ENCODE assay signal across 8 cellular contexts in genomic region chr13:50911937-50912624, GRCh38. TPM values are rescaled to one million over a fixed set of nuclear protein-coding genes. Genes with fewer than 3 reads are reported as not detected.
DNase-seq lines count a peak whose midpoint lies in the region; ATAC-seq and TF ChIP-seq lines count a peak whose summit lies in the region.

No MANE protein-coding gene starts in this region.

- H2BK5ac ChIP-seq in IMR-90 (ENCODE audit: low read depth, low read length, poor library complexity, severe bottlenecking): no peak overlapping the region

- H4K8ac ChIP-seq in IMR-90 (ENCODE audit: low read depth in 2 of 2, low read length in 2 of 2): no peak overlapping the region

- dilution Hi-C loops in IMR-90 (cut with HindIII; ENCODE audit: low sequenced_read_pairs, unreplicated experiment): no loop called here

- H2BK15ac ChIP-seq in IMR-90 (ENCODE audit: low read depth, low read length): no peak overlapping the region

- CTCF ChIA-PET in IMR-90 (lab: Yijun Ruan, JAX): interaction anchor here (0.6 to 1.5 kb wide), 25 partner anchors 8 to 1717 kb away, joined by 3 to 8 read pairs (median 3); no protein-coding TSS in a partner anchor

- no peaks in the 10 kb centered on the region for H3K9me3 ChIP-seq in IMR-90 (ENCODE audit: control insufficient read depth, insufficient read depth, low read length)
- no peaks in the 10 kb centered on the region for H3K9me3 ChIP-seq in OCI-LY1 (ENCODE audit: low read length)

- no peaks in the 10 kb centered on the region for H3K36me3 ChIP-seq in IMR-90 (ENCODE audit: control insufficient read depth, insufficient read depth, low read length)
- H3K36me3 ChIP-seq in OCI-LY1 (ENCODE audit: insufficient read depth, low read length): 0 out of 2 replicates have a peak, but pooled peaks cover 4% of the 10 kb centered on the region

- 0% methylated on average over 2 of the region's 4 CpGs; no CpG with 5 or more reads in 1 of the 2 experiments for WGBS in IMR-90 (ENCODE audit: extremely low coverage in 2 of 2, insufficient read length in 1 of 2), 2 experiments

- H3F3A ChIP-seq in OCI-LY1 (ENCODE audit: insufficient read depth, low read length): peaks cover 2% of the 10 kb centered on the region; the same call in 1 of the 2 replicates

- H3K4me3 ChIP-seq in IMR-90 (ENCODE audit: insufficient read depth, low read depth, low read length) (no peak overlapping the region), OCI-LY1 (ENCODE audit: low read depth, low read length, poor library complexity, severe bottlenecking) (peak overlapping the region; percentile 86), epithelial cell of proximal tubule (ENCODE audit: low read depth, low read length) (no peak overlapping the region)

- no peak overlapping the region for H3K9ac ChIP-seq in IMR-90 (ENCODE audit: low read depth, low read length)
- peak overlapping the region; percentile 96 for H3K9ac ChIP-seq in OCI-LY1 (ENCODE audit: low read length)

- H3K23ac ChIP-seq in IMR-90 (ENCODE audit: low read depth, low read length): no peak overlapping the region

- no peak overlapping the region for H3K27ac ChIP-seq in IMR-90 (ENCODE audit: insufficient read depth, low read length)
- peak overlapping the region; percentile 96 for H3K27ac ChIP-seq in OCI-LY1 (ENCODE audit: low read depth, low read length, poor library complexity, severe bottlenecking)

- H2BK120ac ChIP-seq in IMR-90 (ENCODE audit: low read depth, low read length): no peak overlapping the region

- no peak overlapping the region for H3K56ac ChIP-seq in IMR-90 (ENCODE audit: extremely low read depth, insufficient read depth, low read length)

- intact Hi-C loops in IMR-90 (cut with micrococcal nuclease): loop anchor here (1.0 to 10.0 kb wide), 9 partner anchors 111 to 1240 kb away; partner anchors contain the start of genes SPRYD7 and TRIM13

- peaks cover 21 to 43% of the 10 kb centered on the region in 2 experiments for H3K79me1 ChIP-seq in IMR-90 (ENCODE audit: low read depth in 1 of 2, low read length in 2 of 2)

- DNase-seq in DMS114 treated with DMSO at 0.1 percent for 48 hours (lab: John Stamatoyannopoulos, UW; ENCODE audit: unreplicated experiment) (peak; percentile 42), IMR-90 (peak; percentile 90), activated T-cell treated with anti-CD3 and anti-CD28 coated beads for 1 hour (ENCODE audit: low read depth) (peak; percentile 93), epithelial cell of proximal tubule (ENCODE audit: low read depth) (no peak), myocyte (ENCODE audit: low read depth) (peak; percentile 98)
- DNase-seq in stimulated activated CD8-positive, alpha-beta memory T cell treated with anti-CD3 and anti-CD28 coated beads, Interleukin-7, amount 100 ng/mL, for 48 hours (ENCODE audit: extremely low read depth in 1 of 2, low read depth in 1 of 2): peak; percentile 71 to 89

- no peak overlapping the region for H3K14ac ChIP-seq in IMR-90 (replicated peaks; ENCODE audit: low read depth, low read length)

- no peak overlapping the region for H3K4ac ChIP-seq in IMR-90 (ENCODE audit: low read depth, low read length)

- H3K4me1 ChIP-seq in IMR-90 (ENCODE audit: control insufficient read depth, insufficient read depth, low read length) (peaks cover 14% of the 10 kb centered on the region), OCI-LY1 (ENCODE audit: insufficient read depth, low read length, severe bottlenecking) (peaks cover 84% of the 10 kb centered on the region)

- no peak overlapping the region for H2AK5ac ChIP-seq in IMR-90 (ENCODE audit: low read depth, low read length)

- no peak for TF ChIP-seq POLR2A in IMR-90 (IDR thresholded peaks at IDR 0.05; ENCODE audit: low read depth, low read length)

- H3K27me3 ChIP-seq in IMR-90 (ENCODE audit: control insufficient read depth, insufficient read depth, low read length) (no peaks in the 10 kb centered on the region), OCI-LY1 (ENCODE audit: insufficient read depth, low read length) (no peaks in the 10 kb centered on the region)

- H3K79me2 ChIP-seq in OCI-LY1 (ENCODE audit: insufficient read depth, low read length): peaks cover 61% of the 10 kb centered on the region

- no peak overlapping the region for H4K91ac ChIP-seq in IMR-90 (ENCODE audit: insufficient read depth, low read depth, low read length)

- H2BK20ac ChIP-seq in IMR-90 (ENCODE audit: low read depth, low read length): no peak overlapping the region

- no TSS peak for BruUV-seq in IMR-90 (replicated peaks; lab: Mats Ljungman, UMichigan)

- H3K4me2 ChIP-seq in IMR-90 (ENCODE audit: low read depth, low read length): peak overlapping the region; percentile 3; the same call in 1 of the 2 replicates
- H3K4me2 ChIP-seq in OCI-LY1 (ENCODE audit: low read length): peak overlapping the region; percentile 95

- H3K18ac ChIP-seq in IMR-90 (ENCODE audit: low read depth, low read length): no peak overlapping the region

- no peak overlapping the region for H2AFZ ChIP-seq in IMR-90 (replicated peaks; ENCODE audit: low read length, poor library complexity)
- no peak overlapping the region for H2AFZ ChIP-seq in OCI-LY1 (ENCODE audit: low read length)

- H3K9me2 ChIP-seq in OCI-LY1 (ENCODE audit: low read depth, low read length): no peaks in the 10 kb centered on the region

- H4K20me1 ChIP-seq in IMR-90 (ENCODE audit: insufficient read depth, low read length) (peaks cover 7% of the 10 kb centered on the region), OCI-LY1 (ENCODE audit: insufficient read depth, low read length) (no peaks in the 10 kb centered on the region)

- H4K5ac ChIP-seq in IMR-90 (ENCODE audit: low read depth, low read length): no peak overlapping the region

- POLR2A ChIA-PET in IMR-90 (lab: Charles Lee; ENCODE audit: unreplicated experiment): interaction anchor here (0.5 kb wide), 1 partner anchor 927 kb away, joined by 5 read pairs; no protein-coding TSS in a partner anchor

- peak; percentile 81 for TF ChIP-seq RAD21 in IMR-90 (IDR thresholded peaks at IDR 0.05; ENCODE audit: low read length)

- peaks cover 6% of the 10 kb centered on the region for H3K9me1 ChIP-seq in IMR-90 (ENCODE audit: insufficient read depth, low read length)

- ATAC-seq in GM21528 (IDR thresholded peaks at IDR 0.05; ENCODE audit: low FRiP score, unreplicated experiment) (peak; percentile 45), IMR-90 (ENCODE audit: low read depth) (peak; percentile 34)

- no peak overlapping the region for H2AK9ac ChIP-seq in IMR-90 (replicated peaks; ENCODE audit: low read depth, low read length, poor library complexity)

- in situ Hi-C loops in IMR-90 (cut with MboI; ENCODE audit: low sequenced_read_pairs): loop anchor here (25.0 kb wide), 3 partner anchors 825 to 1250 kb away; partner anchors contain the start of gene TRIM13

- TF ChIP-seq CTCF in IMR-90 (conservative IDR thresholded peaks at IDR 0.05; ENCODE audit: low read depth, low read length) (peak; percentile 82), OCI-LY1 (IDR thresholded peaks at IDR 0.05; ENCODE audit: low read length) (peak; percentile 90), epithelial cell of proximal tubule (conservative IDR thresholded peaks at IDR 0.05; ENCODE audit: low read depth, low read length) (peak; percentile 92)

TF ChIP-seq in IMR-90, 13 proteins besides CTCF, POLR2A, EP300 and RAD21:
- no peak for TF ChIP-seq MAFK (IDR thresholded peaks at IDR 0.05; ENCODE audit: low read depth, low read length)
- TF ChIP-seq SMC3 (IDR thresholded peaks at IDR 0.05; ENCODE audit: low read depth, low read length): peak; percentile 56
- TF ChIP-seq FOS (IDR thresholded peaks at IDR 0.05; ENCODE audit: low read depth, low read length): no peak
- TF ChIP-seq MAZ (IDR thresholded peaks at IDR 0.05; ENCODE audit: borderline replicate concordance, low read depth, low read length): 0 out of 2 replicates have a peak, but pooled peaks have one; percentile 40
TF ChIP-seq in IMR-90: peak in this region for 2.

RNA-seq across cellular contexts. Expression of gene RNASEH2B, which starts 2.5 kb away (rescaled TPM):
- total RNA-seq in IMR-90 (2012; rRNA removed): 14.2 and 21.9 TPM in 2 replicates
- polyA plus RNA-seq in IMR-90 (2012; rRNA removed): 8.2 and 11.2 TPM in 2 replicates
- polyA plus RNA-seq in IMR-90 (2012; cell fraction: cytosol; rRNA removed): 2.2 and 2.8 TPM in 2 replicates
- polyA plus RNA-seq in IMR-90 (2012; cell fraction: nucleus; rRNA removed; ENCODE audit: low replicate concordance): 2.0 and 8.7 TPM in 2 replicates
- 28.3 and 49.9 TPM in 2 replicates for total RNA-seq in epithelial cell of proximal tubule
- 32.3 and 43.6 TPM in 2 replicates for total RNA-seq in myocyte
- polyA plus RNA-seq in myocyte (2012): 21.9 TPM
